ENCODE assay signal across 10 cellular contexts in the genomic region with DNA sequence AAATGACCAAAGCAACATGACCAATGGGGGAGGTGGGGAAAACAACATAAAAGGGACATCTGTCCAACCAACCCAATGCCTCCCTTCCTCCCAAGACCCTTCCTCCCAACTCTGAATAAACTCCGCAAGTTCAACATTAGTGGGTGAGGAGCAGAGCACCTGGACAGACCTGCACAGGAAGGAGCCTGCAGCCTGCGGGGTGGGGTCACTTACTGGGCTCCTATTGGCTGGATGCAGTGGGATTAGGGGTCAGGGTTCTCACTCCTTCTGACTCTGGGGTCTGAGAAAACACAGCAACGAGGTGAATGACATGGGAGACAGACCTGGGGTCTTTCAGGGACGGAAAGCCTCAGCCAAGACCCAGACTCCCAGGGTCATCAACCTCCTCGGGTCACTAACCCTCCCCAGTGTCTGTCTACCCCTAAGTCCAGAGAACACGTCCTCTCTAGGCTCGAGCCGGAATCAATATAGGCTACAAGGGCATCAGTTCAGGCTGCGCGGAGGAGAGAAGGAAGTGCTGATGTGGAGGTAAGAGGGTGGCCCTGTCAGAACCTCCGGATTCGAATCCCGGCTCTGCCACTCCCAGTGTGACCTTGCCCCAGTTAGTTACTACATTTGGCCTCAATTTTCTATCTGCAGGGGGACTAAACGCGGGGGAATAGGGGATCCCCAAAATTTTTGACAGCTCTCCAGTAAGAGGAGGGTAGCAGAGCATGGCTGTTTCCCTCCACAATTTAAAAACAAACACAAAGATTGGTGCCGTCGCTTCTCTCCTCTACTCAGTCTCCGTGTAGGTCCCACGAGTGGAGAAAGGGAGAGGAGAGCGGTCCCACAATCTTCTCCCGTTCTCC. TPM values are rescaled to one million over a fixed set of nuclear protein-coding genes. Genes with fewer than 3 reads are reported as not detected.
A peak's percentile ranks its signal among the peaks of the same experiment; 100 is the strongest.
DNase-seq lines count a peak whose midpoint lies in the region; ATAC-seq and TF ChIP-seq lines count a peak whose summit lies in the region.
"Had no signal": no experiment of that assay in that cellular context is flagged by ENCODE, and none has a peak within 500 bp of the region (broad histone marks: within the 10 kb centered on the region; RNA-seq: fewer than 3 reads in every experiment).

No MANE protein-coding gene starts in this region.

- H3K9me3 ChIP-seq in mesodermal cell (ENCODE audit: control insufficient read depth, low read length) (no peaks in the 10 kb centered on the region), vagina (no peaks in the 10 kb centered on the region)

- H3K27ac ChIP-seq in mesodermal cell (ENCODE audit: low read depth, low read length, severe bottlenecking) (peak overlapping the region; percentile 16), vagina (peak overlapping the region; percentile 99)

- 24 to 69% methylated on average over 2 to 5 of the region's 21 CpGs for WGBS in mesodermal cell (ENCODE audit: insufficient coverage in 2 of 2), 2 experiments

- TF ChIP-seq CTCF in choroid plexus epithelial cell (conservative IDR thresholded peaks at IDR 0.05; ENCODE audit: low read depth, low read length), result no peak
- TF ChIP-seq CTCF in vagina (IDR thresholded peaks at IDR 0.05), result no peak

- H3K4me1 ChIP-seq in mesodermal cell (ENCODE audit: control insufficient read depth, insufficient read depth, low read length, poor library complexity, severe bottlenecking) (peaks cover 27% of the 10 kb centered on the region), vagina (peaks cover 73% of the 10 kb centered on the region)

- DNase-seq in activated T-cell treated with anti-CD3 and anti-CD28 coated beads, Interleukin-2, amount 50 U/mL, for 1 hour, result peak; percentile 33
- DNase-seq in activated T-cell treated with anti-CD3 and anti-CD28 coated beads for 4 hours, result no peak
- DNase-seq in choroid plexus epithelial cell (ENCODE audit: low read depth), result no peak
- DNase-seq in vagina (ENCODE audit: extremely low spot score in 2 of 2), result peak in 1 of 2 donors; percentile 84

- intact Hi-C loops in vagina (cut with DNase I), result no loop called here

- no peak for ATAC-seq in HG03159 (IDR thresholded peaks at IDR 0.05; ENCODE audit: unreplicated experiment)
- no peak for ATAC-seq in HG02973 (IDR thresholded peaks at IDR 0.05; ENCODE audit: unreplicated experiment)
- no peak for ATAC-seq in HG02938 (IDR thresholded peaks at IDR 0.05; ENCODE audit: unreplicated experiment)

- no peak for TF ChIP-seq POLR2A in vagina (IDR thresholded peaks at IDR 0.05)

- H3K4me3 ChIP-seq in choroid plexus epithelial cell (ENCODE audit: low read depth, low read length) (peak overlapping the region; percentile 60), mesodermal cell (ENCODE audit: extremely low read depth, insufficient read depth, low read length, poor library complexity, severe bottlenecking) (peak overlapping the region; percentile 59), vagina (peak overlapping the region; percentile 72 to 96)

- peaks cover 31% of the 10 kb centered on the region for H3K36me3 ChIP-seq in mesodermal cell (ENCODE audit: control insufficient read depth, insufficient read depth, low read length)
- H3K36me3 ChIP-seq in vagina, result peaks cover 0 to 26% of the 10 kb centered on the region in 2 donors

- no peaks in the 10 kb centered on the region for H3K27me3 ChIP-seq in vagina

RNA-seq across cellular contexts. Expression of a gene that starts 0.8 kb away (rescaled TPM):
- polyA plus RNA-seq in mesodermal cell (2013, experiment 1 of 2), result 119 TPM
- polyA plus RNA-seq in mesodermal cell (2013, experiment 2 of 2), result 107 TPM
- total RNA-seq in vagina, result 307 TPM

RNA-seq across cellular contexts. Expression of a gene that starts 6.0 kb away (rescaled TPM):
- polyA plus RNA-seq in mesodermal cell (2013, experiment 1 of 2), result not detected
- not detected for polyA plus RNA-seq in mesodermal cell (2013, experiment 2 of 2)
- not detected for total RNA-seq in vagina
- total RNA-seq: pulmonary artery endothelial cell, SK-MEL-5 had no signal

RNA-seq across cellular contexts. Expression of a gene that starts 10.6 kb away (rescaled TPM):
- not detected for polyA plus RNA-seq in mesodermal cell (2013, experiment 1 of 2)
- polyA plus RNA-seq in mesodermal cell (2013, experiment 2 of 2), result not detected
- total RNA-seq in vagina, result not detected
- total RNA-seq: pulmonary artery endothelial cell, SK-MEL-5 had no signal

RNA-seq across cellular contexts. Expression of a gene that starts 18.1 kb away (rescaled TPM):
- not detected for polyA plus RNA-seq in mesodermal cell (2013, experiment 1 of 2)
- polyA plus RNA-seq in mesodermal cell (2013, experiment 2 of 2), result not detected
- total RNA-seq in vagina, result 18.2 TPM
- total RNA-seq: pulmonary artery endothelial cell, SK-MEL-5 had no signal

RNA-seq across cellular contexts. Expression of a gene that starts 24.9 kb away (rescaled TPM):
- polyA plus RNA-seq in mesodermal cell (2013, experiment 1 of 2), result 13.0 TPM
- polyA plus RNA-seq in mesodermal cell (2013, experiment 2 of 2), result 25.4 TPM
- total RNA-seq in vagina, result 5.4 TPM
- total RNA-seq: pulmonary artery endothelial cell, SK-MEL-5 had no signal
